ENCODE assay signal across 8 cellular contexts in the genomic region with DNA sequence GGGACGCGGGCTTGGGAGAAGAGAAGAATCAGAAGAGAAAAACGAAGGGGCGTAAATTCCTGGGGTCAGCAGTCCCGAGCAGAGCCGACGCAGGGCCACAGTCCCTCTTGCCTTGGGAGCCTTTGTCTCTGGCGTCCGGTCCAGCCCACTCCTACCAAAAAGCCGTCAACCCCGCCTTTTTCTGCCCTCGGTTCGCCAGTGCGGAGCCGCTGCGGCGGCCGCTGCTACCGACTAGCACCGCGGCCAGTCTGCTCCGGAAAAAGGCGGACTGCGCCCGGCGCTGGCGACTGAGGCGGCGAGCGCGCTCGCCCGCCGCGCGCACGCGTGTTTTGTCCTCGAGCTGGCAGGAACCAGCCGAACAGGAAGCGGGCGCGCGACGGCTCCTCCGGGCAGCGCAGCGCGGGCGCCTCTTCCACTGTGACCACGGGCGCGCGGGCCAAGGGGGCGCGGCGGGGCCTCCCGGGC. TPM values are rescaled to one million over a fixed set of nuclear protein-coding genes. Genes with fewer than 3 reads are reported as not detected.
DNase-seq lines count a peak whose midpoint lies in the region; ATAC-seq and TF ChIP-seq lines count a peak whose summit lies in the region.

No MANE protein-coding gene starts in this region.

- peaks cover 48% of the 10 kb centered on the region for H3K4me1 ChIP-seq in CD4-positive, CD25-positive, alpha-beta regulatory T cell (ENCODE audit: control insufficient read depth, insufficient read depth, low read length, poor library complexity, severe bottlenecking)
- H3K4me1 ChIP-seq in left lung (peaks cover 17 to 59% of the 10 kb centered on the region in 2 donors), subcutaneous abdominal adipose tissue (ENCODE audit: control insufficient read depth in 5 of 5, insufficient read depth in 5 of 5, low read length in 5 of 5) (peaks cover 9 to 39% (median 37%) of the 10 kb centered on the region in 5 donors)

- H3K9me3 Mint-ChIP-seq in CD4-positive, CD25-positive, alpha-beta regulatory T cell = peaks cover 0 to 4% (median 0%) of the 10 kb centered on the region in 7 donors

- TF ChIP-seq CTCF in astrocyte of the spinal cord (IDR thresholded peaks at IDR 0.05; ENCODE audit: low read depth, low read length) (no peak), left lung (IDR thresholded peaks at IDR 0.05) (peak in 1 of 2 donors; percentile 23), GM20000 (IDR thresholded peaks at IDR 0.05; ENCODE audit: extremely low read depth, missing control alignments) (no peak)

- peaks cover 42 to 73% (median 52%) of the 10 kb centered on the region in 4 donors for H3K4me1 Mint-ChIP-seq in CD4-positive, CD25-positive, alpha-beta regulatory T cell

- in situ Hi-C loops in astrocyte of the spinal cord (cut with HindIII; ENCODE audit: low sequenced_read_pairs) = no loop called here

- H3K4me3 Mint-ChIP-seq in CD4-positive, CD25-positive, alpha-beta regulatory T cell = peak overlapping the region; percentile 99 to 100 (median 100)

- ATAC-seq in CD4-positive, CD25-positive, alpha-beta regulatory T cell (ENCODE audit: low read depth in 2 of 2) = peak; percentile 33 to 38
- ATAC-seq in GM19467 (IDR thresholded peaks at IDR 0.05; ENCODE audit: unreplicated experiment) (peak; percentile 5), left lung (no peak), HG03432 (IDR thresholded peaks at IDR 0.05; ENCODE audit: unreplicated experiment) (no peak)

- H3K9me3 ChIP-seq in CD4-positive, CD25-positive, alpha-beta regulatory T cell (ENCODE audit: control insufficient read depth in 2 of 2, low read length in 2 of 2) = no peaks in the 10 kb centered on the region
- H3K9me3 ChIP-seq in MG63 (no peaks in the 10 kb centered on the region), left lung (no peaks in the 10 kb centered on the region), subcutaneous abdominal adipose tissue (ENCODE audit: control insufficient read depth in 5 of 5, low read length in 5 of 5) (no peaks in the 10 kb centered on the region)

- intact Hi-C loops in left lung (cut with DNase I) = loop anchor here in 1 of 2 donors (10.0 kb wide), 1 partner anchor 55 kb away; the partner anchor contains the start of gene HNRNPD

- H3K27me3 Mint-ChIP-seq in CD4-positive, CD25-positive, alpha-beta regulatory T cell = peaks cover 10% of the 10 kb centered on the region

- H3K36me3 Mint-ChIP-seq in CD4-positive, CD25-positive, alpha-beta regulatory T cell = peaks cover 38% of the 10 kb centered on the region

- DNase-seq in CD4-positive, CD25-positive, alpha-beta regulatory T cell = peak in 2 of 3 donors; percentile 83 to 85
- DNase-seq in MG63 = no peak
- DNase-seq in astrocyte of the spinal cord (ENCODE audit: low read depth, low spot score) = no peak
- DNase-seq in left lung = peak; percentile 81 to 94
- DNase-seq in GM20000 (ENCODE audit: low spot score) = no peak

- H3K27ac Mint-ChIP-seq in CD4-positive, CD25-positive, alpha-beta regulatory T cell = peak overlapping the region; percentile 98 to 100 (median 98)

- peak overlapping the region; percentile 78 for H3K4me3 ChIP-seq in CD4-positive, CD25-positive, alpha-beta regulatory T cell (ENCODE audit: low read depth, low read length)
- H3K4me3 ChIP-seq in MG63 (peak overlapping the region; percentile 94), astrocyte of the spinal cord (ENCODE audit: low read depth, low read length) (peak overlapping the region; percentile 91), left lung (peak overlapping the region; percentile 86 to 97), subcutaneous abdominal adipose tissue (ENCODE audit: low read depth in 1 of 5, low read length in 5 of 5) (peak overlapping the region; percentile 67 to 98 (median 96))

- peak overlapping the region; percentile 73 to 98 (median 91) for H3K9ac ChIP-seq in subcutaneous abdominal adipose tissue (ENCODE audit: low read length in 5 of 5)

- peaks cover 33% of the 10 kb centered on the region for H3K36me3 ChIP-seq in CD4-positive, CD25-positive, alpha-beta regulatory T cell (ENCODE audit: control insufficient read depth, insufficient read depth, low read length)
- H3K36me3 ChIP-seq in MG63 = peaks cover 41% of the 10 kb centered on the region
- peaks cover 4 to 27% of the 10 kb centered on the region in 2 donors for H3K36me3 ChIP-seq in left lung
- peaks cover 19 to 25% (median 20%) of the 10 kb centered on the region in 5 donors for H3K36me3 ChIP-seq in subcutaneous abdominal adipose tissue (ENCODE audit: control insufficient read depth in 5 of 5, insufficient read depth in 5 of 5, low read length in 5 of 5)

- H3K27me3 ChIP-seq in CD4-positive, CD25-positive, alpha-beta regulatory T cell (ENCODE audit: control insufficient read depth, insufficient read depth, low read length) = no peaks in the 10 kb centered on the region
- no peaks in the 10 kb centered on the region for H3K27me3 ChIP-seq in MG63
- H3K27me3 ChIP-seq in left lung = no peaks in the 10 kb centered on the region
- H3K27me3 ChIP-seq in subcutaneous abdominal adipose tissue (ENCODE audit: control insufficient read depth in 5 of 5, insufficient read depth in 4 of 5, low read length in 5 of 5) = no peaks in the 10 kb centered on the region

- peak overlapping the region; percentile 99 for H3K27ac ChIP-seq in CD4-positive, CD25-positive, alpha-beta regulatory T cell (ENCODE audit: insufficient read depth, low read length, poor library complexity, severe bottlenecking)
- peak overlapping the region; percentile 99 for H3K27ac ChIP-seq in left lung
- H3K27ac ChIP-seq in subcutaneous abdominal adipose tissue (ENCODE audit: low read depth, low read length) = peak overlapping the region; percentile 94

RNA-seq across cellular contexts. Expression of gene HNRNPDL, which starts 0.5 kb away (rescaled TPM):
- total RNA-seq in CD4-positive, CD25-positive, alpha-beta regulatory T cell = 337 TPM
- polyA plus RNA-seq in CD4-positive, CD25-positive, alpha-beta regulatory T cell = 100 to 1,000 TPM; 142 to 186 (median 168) TPM
- total RNA-seq in MG63 (2014; rRNA removed; shearing (Covaris generic); ENCODE audit: low replicate concordance) = 228 and 261 TPM in 2 replicates
- 100 to 1,000 TPM; 139 to 218 TPM for total RNA-seq in left lung

RNA-seq across cellular contexts. Expression of gene ENOPH1, which starts 0.6 kb away (rescaled TPM):
- total RNA-seq in CD4-positive, CD25-positive, alpha-beta regulatory T cell = 26.7 TPM
- polyA plus RNA-seq in CD4-positive, CD25-positive, alpha-beta regulatory T cell = 10 to 100 TPM; 47.1 to 48.7 (median 47.8) TPM
- 42.7 and 55.5 TPM in 2 replicates for total RNA-seq in MG63 (2014; rRNA removed; shearing (Covaris generic); ENCODE audit: low replicate concordance)
- total RNA-seq in left lung = 10 to 100 TPM; 26.1 to 34.0 TPM

RNA-seq across cellular contexts. Expression of gene HNRNPD, which starts 56.0 kb away (rescaled TPM):
- 270 TPM for total RNA-seq in CD4-positive, CD25-positive, alpha-beta regulatory T cell
- polyA plus RNA-seq in CD4-positive, CD25-positive, alpha-beta regulatory T cell = 100 to 1,000 TPM; 193 to 210 (median 202) TPM
- 23.6 and 40.8 TPM in 2 replicates for total RNA-seq in MG63 (2014; rRNA removed; shearing (Covaris generic); ENCODE audit: low replicate concordance)
- 100 to 1,000 TPM; 105 to 147 TPM for total RNA-seq in left lung

Comparison
In these comparisons a context has a peak if more than half of its experiments do, and no peak if none do; other contexts are left out.
1. ATAC-seq: peak in CD4-positive, CD25-positive, alpha-beta regulatory T cell (2 of 2) and GM19467 (single experiment); none in left lung (single experiment) and HG03432 (single experiment).
2. DNase-seq: peak in CD4-positive, CD25-positive, alpha-beta regulatory T cell (2 of 3) and left lung (2 of 2); none in MG63 (single experiment), astrocyte of the spinal cord (single experiment) and GM20000 (single experiment).
3. Peak in every context shown above with its lines, with median percentiles within 50 percentile points of each other: H3K27ac ChIP-seq and H3K4me3 ChIP-seq.